In genomic region chr7:55021053-55021452, GRCh38 we compare ENCODE assay signal across 12 cellular contexts. TPM values are rescaled to one million over a fixed set of nuclear protein-coding genes. Genes with fewer than 3 reads are reported as not detected.
DNase-seq lines count a peak whose midpoint lies in the region; ATAC-seq and TF ChIP-seq lines count a peak whose summit lies in the region.
"Had no signal": no experiment of that assay in that cellular context is flagged by ENCODE, and none has a peak within 500 bp of the region (broad histone marks: within the 10 kb centered on the region; RNA-seq: fewer than 3 reads in every experiment).

No MANE protein-coding gene starts in this region.

- POLR2A ChIA-PET in activated CD4-positive, alpha-beta T cell treated with anti-CD3 and anti-CD28 coated beads for 36 hours (lab: Charles Lee), result no interaction called here

- H3K4me1 Mint-ChIP-seq in activated CD4-positive, alpha-beta T cell treated with anti-CD3 and anti-CD28 coated beads, Interleukin-2, amount 10 ng/mL, durations not matched to agents 24 days and 14 days, result no peaks in the 10 kb centered on the region
- H3K4me1 Mint-ChIP-seq in activated CD4-positive, alpha-beta T cell treated with anti-CD3 and anti-CD28 coated beads for 36 hours, result no peaks in the 10 kb centered on the region
- H3K4me1 Mint-ChIP-seq: activated T-helper 17 cell treated with anti-CD3 and anti-CD28 coated beads, Interleukin-2, amount 50 U/mL, for 72 hours; natural killer cell had no signal

- intact Hi-C loops in activated CD4-positive, alpha-beta T cell treated with anti-CD3 and anti-CD28 coated beads, Interleukin-2, amount 10 ng/mL, durations not matched to agents 24 days and 14 days (cut with micrococcal nuclease), result no loop called here
- intact Hi-C loops in activated CD4-positive, alpha-beta T cell treated with anti-CD3 and anti-CD28 coated beads for 36 hours (cut with DNase I, micrococcal nuclease), result no loop called here
- intact Hi-C loops in transverse colon (cut with DNase I; ENCODE audit: low total_unique reads), result loop anchor here (10.0 kb wide), 1 partner anchor 114 kb away; no protein-coding TSS in a partner anchor

- H3K4me3 Mint-ChIP-seq in activated CD4-positive, alpha-beta T cell treated with anti-CD3 and anti-CD28 coated beads, Interleukin-2, amount 10 ng/mL, durations not matched to agents 24 days and 14 days, result peak overlapping the region; percentile 25
- H3K4me3 Mint-ChIP-seq in activated CD4-positive, alpha-beta T cell treated with anti-CD3 and anti-CD28 coated beads for 36 hours, result no peak overlapping the region
- H3K4me3 Mint-ChIP-seq: dendritic cell treated with granulocyte-macrophage colony-stimulating factor and Interleukin-4, amounts not matched to agents 40 ng/mL and 50 ng/mL, for 4 days; natural killer cell had no signal

- H3K4me1 ChIP-seq in muscle layer of duodenum (ENCODE audit: control insufficient read depth in 1 of 2, insufficient read depth in 2 of 2, low read length in 2 of 2), result peaks cover 7 to 10% of the 10 kb centered on the region in 2 donors
- peaks cover 0 to 18% (median 7%) of the 10 kb centered on the region in 4 donors for H3K4me1 ChIP-seq in transverse colon

- TF ChIP-seq EP300 in transverse colon (IDR thresholded peaks at IDR 0.05; ENCODE audit: low read depth), result no peak

- no peak for ATAC-seq in activated CD4-positive, alpha-beta T cell treated with anti-CD3 and anti-CD28 coated beads for 36 hours
- no peak for ATAC-seq in HG03175 (IDR thresholded peaks at IDR 0.05; ENCODE audit: unreplicated experiment)
- ATAC-seq: activated T-helper 17 cell treated with anti-CD3 and anti-CD28 coated beads, Interleukin-2, amount 50 U/mL, for 72 hours; natural killer cell had no signal

- H3K4me3 ChIP-seq in coronary artery (peak overlapping the region; percentile 90), muscle layer of duodenum (ENCODE audit: low read depth in 1 of 2, low read length in 2 of 2) (peak overlapping the region; percentile 47 to 74), transverse colon (peak overlapping the region in 1 of 4 donors; percentile 89)

- TF ChIP-seq POLR2A in transverse colon (IDR thresholded peaks at IDR 0.05), result no peak

- H3K27ac Mint-ChIP-seq in activated CD4-positive, alpha-beta T cell treated with anti-CD3 and anti-CD28 coated beads, Interleukin-2, amount 10 ng/mL, durations not matched to agents 24 days and 14 days, result no peak overlapping the region
- no peak overlapping the region for H3K27ac Mint-ChIP-seq in activated CD4-positive, alpha-beta T cell treated with anti-CD3 and anti-CD28 coated beads for 36 hours
- H3K27ac Mint-ChIP-seq: activated T-helper 17 cell treated with anti-CD3 and anti-CD28 coated beads, Interleukin-2, amount 50 U/mL, for 72 hours; dendritic cell treated with granulocyte-macrophage colony-stimulating factor and Interleukin-4, amounts not matched to agents 40 ng/mL and 50 ng/mL, for 4 days; natural killer cell had no signal

- H3K27me3 ChIP-seq in muscle layer of duodenum (ENCODE audit: low read depth, low read length) (no peaks in the 10 kb centered on the region), transverse colon (peaks cover 8% of the 10 kb centered on the region)

- 80 to 84% methylated on average over 4 to 9 of the region's 9 CpGs for WGBS in transverse colon (ENCODE audit: low coverage in 1 of 2), 2 donors

- DNase-seq in activated CD4-positive, alpha-beta T cell treated with anti-CD3 and anti-CD28 coated beads, Interleukin-2, amount 10 ng/mL, durations not matched to agents 24 days and 14 days, result no peak
- no peak for DNase-seq in activated CD4-positive, alpha-beta T cell treated with anti-CD3 and anti-CD28 coated beads for 36 hours
- DNase-seq in coronary artery (ENCODE audit: low spot score) (no peak), transverse colon (no peak), SIG-M5 (lab: John Stamatoyannopoulos, UW) (no peak)
- DNase-seq in activated CD4-positive, CD25-positive, alpha-beta regulatory T cell treated with anti-CD3 and anti-CD28 coated beads, Interleukin-2, amount 50 U/mL, for 72 hours, result no peak
- DNase-seq: natural killer cell; stimulated activated CD4-positive, alpha-beta T cell treated with anti-CD3 and anti-CD28 coated beads, Interleukin-4, amount 100 ng/mL, for 4 hours had no signal

- no peaks in the 10 kb centered on the region for H3K9me3 Mint-ChIP-seq in activated CD4-positive, alpha-beta T cell treated with anti-CD3 and anti-CD28 coated beads, Interleukin-2, amount 10 ng/mL, durations not matched to agents 24 days and 14 days
- H3K9me3 Mint-ChIP-seq in activated CD4-positive, alpha-beta T cell treated with anti-CD3 and anti-CD28 coated beads for 36 hours (ENCODE audit: low read depth), result no peaks in the 10 kb centered on the region
- H3K9me3 Mint-ChIP-seq: activated T-helper 17 cell treated with anti-CD3 and anti-CD28 coated beads, Interleukin-2, amount 50 U/mL, for 72 hours; dendritic cell treated with granulocyte-macrophage colony-stimulating factor and Interleukin-4, amounts not matched to agents 40 ng/mL and 50 ng/mL, for 4 days had no signal

- H3K27me3 Mint-ChIP-seq in activated CD4-positive, alpha-beta T cell treated with anti-CD3 and anti-CD28 coated beads, Interleukin-2, amount 10 ng/mL, durations not matched to agents 24 days and 14 days, result peaks cover 66% of the 10 kb centered on the region
- peaks cover 59% of the 10 kb centered on the region for H3K27me3 Mint-ChIP-seq in activated CD4-positive, alpha-beta T cell treated with anti-CD3 and anti-CD28 coated beads for 36 hours

- H3K9me3 ChIP-seq in muscle layer of duodenum (ENCODE audit: control insufficient read depth in 1 of 2, low read length in 2 of 2) (no peaks in the 10 kb centered on the region), transverse colon (no peaks in the 10 kb centered on the region)

- no peaks in the 10 kb centered on the region for H3K36me3 ChIP-seq in muscle layer of duodenum (ENCODE audit: control insufficient read depth in 1 of 2, insufficient read depth in 2 of 2, low read length in 2 of 2)
- no peaks in the 10 kb centered on the region for H3K36me3 ChIP-seq in transverse colon

- CTCF ChIA-PET in activated CD4-positive, alpha-beta T cell treated with anti-CD3 and anti-CD28 coated beads for 36 hours (lab: Charles Lee), result interaction anchor here (0.6 kb wide), 1 partner anchor 343 kb away, joined by 4 read pairs; no protein-coding TSS in a partner anchor

- in situ Hi-C loops in transverse colon (cut with MboI; ENCODE audit: low pct_ligation_motif_present in 1 of 4, low pct_unique_long_range_greater_than_20kb in 1 of 4, low sequenced_read_pairs in 3 of 4), result loop anchor here in 3 of 4 donors (25.0 kb wide), 2 partner anchors 234 to 1016 kb away; no protein-coding TSS in a partner anchor

- H3K27ac ChIP-seq in coronary artery, result peak overlapping the region; percentile 94 to 95
- H3K27ac ChIP-seq in muscle layer of duodenum (ENCODE audit: low read length), result peak overlapping the region; percentile 64
- H3K27ac ChIP-seq in transverse colon, result peak overlapping the region; percentile 96 to 97 (median 96)

- TF ChIP-seq CTCF in coronary artery (IDR thresholded peaks at IDR 0.05) (no peak), transverse colon (IDR thresholded peaks at IDR 0.05) (no peak)

- no peaks in the 10 kb centered on the region for H3K36me3 Mint-ChIP-seq in activated CD4-positive, alpha-beta T cell treated with anti-CD3 and anti-CD28 coated beads, Interleukin-2, amount 10 ng/mL, durations not matched to agents 24 days and 14 days (ENCODE audit: low read depth)
- H3K36me3 Mint-ChIP-seq in activated CD4-positive, alpha-beta T cell treated with anti-CD3 and anti-CD28 coated beads for 36 hours (ENCODE audit: low read depth), result no peaks in the 10 kb centered on the region
- H3K36me3 Mint-ChIP-seq: natural killer cell had no signal

RNA-seq across cellular contexts. Expression of gene EGFR, which starts 2.2 kb away (rescaled TPM):
- total RNA-seq in activated CD4-positive, alpha-beta T cell treated with anti-CD3 and anti-CD28 coated beads, Interleukin-2, amount 10 ng/mL, durations not matched to agents 24 days and 14 days, result not detected in 2 replicates
- under 1 TPM in 1 of 2 experiments, not detected in 1; 0.09 TPM for total RNA-seq in activated CD4-positive, alpha-beta T cell treated with anti-CD3 and anti-CD28 coated beads for 36 hours
- total RNA-seq in transverse colon, result 10 to 100 TPM; 40.0 to 85.7 (median 72.9) TPM
- total RNA-seq: natural killer cell had no signal

Comparison
In these comparisons a context has a peak if more than half of its experiments do, and no peak if none do; other contexts are left out.
1. RNA of gene EGFR, which starts 2.2 kb away (total RNA-seq): 40.0 to 85.7 TPM in transverse colon; 0.09 TPM in activated CD4-positive, alpha-beta T cell treated with anti-CD3 and anti-CD28 coated beads for 36 hours and not detected in activated CD4-positive, alpha-beta T cell treated with anti-CD3 and anti-CD28 coated beads, Interleukin-2, amount 10 ng/mL, durations not matched to agents 24 days and 14 days; every median in the first group is over 10 times any median in the second.
2. Peak in every context shown above with its lines, with median percentiles within 50 percentile points of each other: H3K27ac ChIP-seq.